Comparison of ENCODE assay signal across 8 cellular contexts in the genomic region with DNA sequence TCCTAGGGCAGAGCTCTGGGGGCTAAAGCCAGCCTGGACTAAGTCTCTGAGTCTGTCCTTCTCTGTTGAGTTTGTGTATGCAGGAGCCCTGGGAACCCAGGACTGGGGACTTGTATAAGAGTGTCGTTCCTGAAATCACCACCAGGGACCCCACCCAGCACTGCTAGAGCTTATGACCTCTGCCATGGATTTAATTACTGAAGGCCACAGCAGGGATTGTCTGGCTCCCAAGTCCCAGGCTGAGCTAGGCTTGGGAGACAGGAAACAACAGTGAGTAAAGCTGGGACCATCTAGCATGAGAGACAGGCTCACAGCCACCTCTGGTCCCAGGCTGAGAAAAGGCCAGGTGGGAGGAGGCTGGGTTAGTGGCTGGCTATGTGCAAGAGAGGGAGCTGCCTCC. TPM values are rescaled to one million over a fixed set of nuclear protein-coding genes. Genes with fewer than 3 reads are reported as not detected.
A peak's percentile ranks its signal among the peaks of the same experiment; 100 is the strongest.
DNase-seq lines count a peak whose midpoint lies in the region; TF ChIP-seq lines count a peak whose summit lies in the region.

No MANE protein-coding gene starts in this region.

- H3K27ac ChIP-seq in mammary epithelial cell (ENCODE audit: insufficient read depth, low read depth, low read length) (no peak overlapping the region), layer of hippocampus (ENCODE audit: low read depth, low read length) (peak overlapping the region; percentile 40), vagina (no peak overlapping the region)

- BruUV-seq in mammary epithelial cell (replicated peaks; lab: Mats Ljungman, UMichigan): no TSS peak

- no peaks in the 10 kb centered on the region for H4K20me1 ChIP-seq in mammary epithelial cell (ENCODE audit: insufficient read depth, low read length)

- no peak for TF ChIP-seq POLR2A in vagina (IDR thresholded peaks at IDR 0.05)

- peak; percentile 39 to 44 for TF ChIP-seq CTCF in mammary epithelial cell (conservative IDR thresholded peaks at IDR 0.05 in 1 of 2, IDR thresholded peaks at IDR 0.05 in 1 of 2; ENCODE audit: extremely low read depth in 1 of 2, insufficient read depth in 1 of 2, low read depth in 1 of 2, low read length in 2 of 2)
- TF ChIP-seq CTCF in vagina (IDR thresholded peaks at IDR 0.05): peak in 1 of 3 experiments; percentile 40

- no peak overlapping the region for H3K4me2 ChIP-seq in mammary epithelial cell (ENCODE audit: insufficient read depth, low read depth, low read length)

- no peaks in the 10 kb centered on the region for H3K27me3 ChIP-seq in mammary epithelial cell (ENCODE audit: insufficient read depth, low read length)
- H3K27me3 ChIP-seq in layer of hippocampus (ENCODE audit: control insufficient read depth, insufficient read depth, low read length): no peaks in the 10 kb centered on the region
- no peaks in the 10 kb centered on the region for H3K27me3 ChIP-seq in vagina

- DNase-seq in NCI-H1417 (lab: John Stamatoyannopoulos, UW) (peak in 2 of 3 experiments; percentile 33 to 56), NCI-H1417 treated with DMSO at 0.1 percent for 48 hours (lab: John Stamatoyannopoulos, UW) (no peak), HuH-7.5 (ENCODE audit: low spot score) (peak; percentile 43), SW480 (ENCODE audit: low spot score) (peak; percentile 77), mammary epithelial cell (no peak), vagina (ENCODE audit: extremely low spot score in 2 of 2) (no peak)
- DNase-seq in stimulated activated CD4-positive, alpha-beta T cell treated with anti-CD3 and anti-CD28 coated beads, TNF-alpha, amount 100 ng/mL, for 24 hours (ENCODE audit: low read depth in 3 of 3): peak in 2 of 3 experiments; percentile 18 to 30

- CTCF ChIA-PET in mammary epithelial cell (lab: Charles Lee; ENCODE audit: low non-redundant PET): interaction anchor here (0.6 kb wide), 1 partner anchor 123 kb away, joined by 20 read pairs; no protein-coding TSS in a partner anchor

- dilution Hi-C loops in mammary epithelial cell (cut with HindIII; ENCODE audit: low sequenced_read_pairs): loop anchor here (5.0 kb wide), 1 partner anchor 47 kb away; no protein-coding TSS in a partner anchor

- WGBS in mammary epithelial cell (ENCODE audit: low coverage, missing lambda C conversion rate): 0% methylated on average over 1 of the region's 1 CpG

- H3K4me3 ChIP-seq in mammary epithelial cell (replicated peaks in 1 of 3; ENCODE audit: insufficient read depth in 1 of 3, low read depth in 2 of 3, low read length in 3 of 3): no peak overlapping the region
- no peak overlapping the region for H3K4me3 ChIP-seq in vagina

- H3K9ac ChIP-seq in mammary epithelial cell (ENCODE audit: insufficient read depth, low read length): no peak overlapping the region

- no peaks in the 10 kb centered on the region for H3K79me2 ChIP-seq in mammary epithelial cell (ENCODE audit: insufficient read depth, low read length)

- in situ Hi-C loops in mammary epithelial cell (cut with MboI; ENCODE audit: low sequenced_read_pairs in 2 of 2): no loop called here

- H3K9me3 ChIP-seq in mammary epithelial cell (replicated peaks; ENCODE audit: insufficient read depth, low read length) (no peaks in the 10 kb centered on the region), vagina (no peaks in the 10 kb centered on the region)

- H2AFZ ChIP-seq in mammary epithelial cell (ENCODE audit: low read depth, low read length): no peak overlapping the region

- H3K36me3 ChIP-seq in mammary epithelial cell (ENCODE audit: insufficient read depth, low read length) (no peaks in the 10 kb centered on the region), vagina (no peaks in the 10 kb centered on the region)

- H3K4me1 ChIP-seq in mammary epithelial cell (ENCODE audit: insufficient read depth, low read length): peaks cover 21% of the 10 kb centered on the region
- H3K4me1 ChIP-seq in vagina: peaks cover 60% of the 10 kb centered on the region

- intact Hi-C loops in mammary epithelial cell (cut with micrococcal nuclease): loop anchor here (5.0 kb wide), 1 partner anchor 37 kb away; no protein-coding TSS in a partner anchor
- intact Hi-C loops in vagina (cut with DNase I): loop anchor here (5.0 kb wide), 1 partner anchor 1782 kb away; no protein-coding TSS in a partner anchor

RNA-seq across cellular contexts. Expression of a gene that starts 1.4 kb away (rescaled TPM):
- total RNA-seq in mammary epithelial cell: 1 to 10 TPM in 1 of 2 donors, under 1 TPM in 1; 0.64 to 1.5 TPM
- polyA plus RNA-seq in mammary epithelial cell: 1.8 TPM
- not detected for polyA minus RNA-seq in mammary epithelial cell
- 26.5 TPM for total RNA-seq in vagina

RNA-seq across cellular contexts. Expression of a gene that starts 33.1 kb away (rescaled TPM):
- total RNA-seq in mammary epithelial cell (not detected), vagina (6.1 TPM)
- 0.08 TPM for polyA plus RNA-seq in mammary epithelial cell
- not detected for polyA minus RNA-seq in mammary epithelial cell

Comparison
In these comparisons a context has a peak if more than half of its experiments do, and no peak if none do; other contexts are left out.
1. DNase-seq: peak in NCI-H1417 (2 of 3), HuH-7.5 (single experiment), SW480 (single experiment) and stimulated activated CD4-positive, alpha-beta T cell treated with anti-CD3 and anti-CD28 coated beads, TNF-alpha, amount 100 ng/mL, for 24 hours (2 of 3); none in NCI-H1417 treated with DMSO at 0.1 percent for 48 hours (single experiment), mammary epithelial cell (single experiment) and vagina (0 of 2).
2. RNA of a gene that starts 1.4 kb away (total RNA-seq): 26.5 TPM in vagina (single experiment); 0.64 to 1.5 TPM in mammary epithelial cell; every median in the first group is over 10 times any median in the second.